ENCODE assay signal across 8 cellular contexts in genomic region chr17:74437702-74438101, GRCh38. TPM values are rescaled to one million over a fixed set of nuclear protein-coding genes. Genes with fewer than 3 reads are reported as not detected.
DNase-seq lines count a peak whose midpoint lies in the region; ATAC-seq, FAIRE-seq and TF ChIP-seq lines count a peak whose summit lies in the region.
"Had no signal": no experiment of that assay in that cellular context is flagged by ENCODE, and none has a peak within 500 bp of the region (broad histone marks: within the 10 kb centered on the region; RNA-seq: fewer than 3 reads in every experiment).

No MANE protein-coding gene starts in this region.

- H3K27me3 ChIP-seq in GM06990 (replicated peaks; ENCODE audit: control insufficient read depth, insufficient read depth, low read length) (no peaks in the 10 kb centered on the region; the same call in 1 of the 2 replicates), mammary epithelial cell (ENCODE audit: insufficient read depth, low read length) (no peaks in the 10 kb centered on the region), pancreas (no peaks in the 10 kb centered on the region), vagina (no peaks in the 10 kb centered on the region)

- WGBS in mammary epithelial cell (ENCODE audit: low coverage, missing lambda C conversion rate): 42% methylated on average over 2 of the region's 3 CpGs
- 97% methylated on average over 3 of the region's 3 CpGs for WGBS in pancreas, 2 donors

- no peaks in the 10 kb centered on the region for H4K20me1 ChIP-seq in mammary epithelial cell (ENCODE audit: insufficient read depth, low read length)

- H3K4me1 ChIP-seq in mammary epithelial cell (ENCODE audit: insufficient read depth, low read length) (peaks cover 6% of the 10 kb centered on the region), pancreas (peaks cover 31 to 42% (median 33%) of the 10 kb centered on the region in 3 donors), vagina (peaks cover 18% of the 10 kb centered on the region)

- peaks cover 18 to 55% of the 10 kb centered on the region in 2 donors for H3K27me3 Mint-ChIP-seq in effector memory CD8-positive, alpha-beta T cell

- no peak overlapping the region for H2AFZ ChIP-seq in mammary epithelial cell (ENCODE audit: low read depth, low read length)

- no peak overlapping the region for H3K4me2 ChIP-seq in mammary epithelial cell (ENCODE audit: insufficient read depth, low read depth, low read length)

- no peaks in the 10 kb centered on the region for H3K79me2 ChIP-seq in mammary epithelial cell (ENCODE audit: insufficient read depth, low read length)

- no peak overlapping the region for H3K4me3 ChIP-seq in GM06990 (replicated peaks; ENCODE audit: low read depth, low read length)
- H3K4me3 ChIP-seq in mammary epithelial cell (replicated peaks in 1 of 3; ENCODE audit: insufficient read depth in 1 of 3, low read depth in 2 of 3, low read length in 3 of 3): no peak overlapping the region
- no peak overlapping the region for H3K4me3 ChIP-seq in pancreas
- no peak overlapping the region for H3K4me3 ChIP-seq in vagina

- intact Hi-C loops in mammary epithelial cell (cut with micrococcal nuclease): no loop called here
- intact Hi-C loops in pancreas (cut with DNase I): no loop called here
- intact Hi-C loops in vagina (cut with DNase I): no loop called here

- H3K36me3 ChIP-seq in GM06990 (ENCODE audit: control insufficient read depth, insufficient read depth, low read length): no peaks in the 10 kb centered on the region
- H3K36me3 ChIP-seq in mammary epithelial cell (ENCODE audit: insufficient read depth, low read length): no peaks in the 10 kb centered on the region
- peaks cover 0 to 13% (median 8%) of the 10 kb centered on the region in 3 donors for H3K36me3 ChIP-seq in pancreas
- peaks cover 0 to 9% of the 10 kb centered on the region in 2 donors for H3K36me3 ChIP-seq in vagina

- ATAC-seq in pancreas: no peak
- ATAC-seq in effector memory CD8-positive, alpha-beta T cell (replicated peaks): no peak

- in situ Hi-C loops in mammary epithelial cell (cut with MboI; ENCODE audit: low sequenced_read_pairs in 2 of 2): no loop called here

- H3K9me3 ChIP-seq in mammary epithelial cell (replicated peaks; ENCODE audit: insufficient read depth, low read length) (peaks cover 7% of the 10 kb centered on the region), pancreas (no peaks in the 10 kb centered on the region), vagina (no peaks in the 10 kb centered on the region)

- no peak for TF ChIP-seq POLR2A in vagina (IDR thresholded peaks at IDR 0.05)

- H3K27ac ChIP-seq in mammary epithelial cell (ENCODE audit: insufficient read depth, low read depth, low read length) (no peak overlapping the region), pancreas (no peak overlapping the region), vagina (no peak overlapping the region)

- H3K36me3 Mint-ChIP-seq in effector memory CD8-positive, alpha-beta T cell (ENCODE audit: insufficient read depth): peaks cover 12% of the 10 kb centered on the region

- H3K9me3 Mint-ChIP-seq in effector memory CD8-positive, alpha-beta T cell: peaks cover 0 to 5% of the 10 kb centered on the region in 2 donors

- DNase-seq in GM06990 (ENCODE audit: extremely low read depth, insufficient read length) (no peak), Kasumi-1 (lab: John Stamatoyannopoulos, UW) (peak; percentile 67 to 75), mammary epithelial cell (no peak), pancreas (no peak), vagina (ENCODE audit: extremely low spot score in 2 of 2) (no peak), NCI-H2029 treated with DMSO at 0.1 percent for 48 hours (lab: John Stamatoyannopoulos, UW) (no peak)
- DNase-seq in effector memory CD8-positive, alpha-beta T cell: no peak
- DNase-seq: NCI-H1048 had no signal

- no peak overlapping the region for H3K27ac Mint-ChIP-seq in effector memory CD8-positive, alpha-beta T cell

- CTCF ChIA-PET in mammary epithelial cell (lab: Charles Lee; ENCODE audit: low non-redundant PET): no interaction called here

- no peak overlapping the region for H3K9ac ChIP-seq in mammary epithelial cell (ENCODE audit: insufficient read depth, low read length)

- dilution Hi-C loops in mammary epithelial cell (cut with HindIII; ENCODE audit: low sequenced_read_pairs): no loop called here

- peaks cover 0 to 11% of the 10 kb centered on the region in 2 donors for H3K4me1 Mint-ChIP-seq in effector memory CD8-positive, alpha-beta T cell (ENCODE audit: low read depth in 2 of 2)

- BruUV-seq in mammary epithelial cell (replicated peaks; lab: Mats Ljungman, UMichigan): no TSS peak

- peak; percentile 70 for TF ChIP-seq CTCF in GM06990 (IDR thresholded peaks at IDR 0.05; ENCODE audit: insufficient read depth, low read length, poor library complexity, severe bottlenecking)
- TF ChIP-seq CTCF in mammary epithelial cell (conservative IDR thresholded peaks at IDR 0.05 in 1 of 2, IDR thresholded peaks at IDR 0.05 in 1 of 2; ENCODE audit: extremely low read depth in 1 of 2, insufficient read depth in 1 of 2, low read depth in 1 of 2, low read length in 2 of 2): peak; percentile 61 to 91
- TF ChIP-seq CTCF in pancreas (IDR thresholded peaks at IDR 0.05): peak in 3 of 4 donors; percentile 14 to 41 (median 39)
- peak in 1 of 3 experiments; percentile 29 for TF ChIP-seq CTCF in vagina (IDR thresholded peaks at IDR 0.05)

- no peak for FAIRE-seq in pancreas (lab: Jason Lieb, UNC)

- H3K4me3 Mint-ChIP-seq in effector memory CD8-positive, alpha-beta T cell: no peak overlapping the region

RNA-seq across cellular contexts. Expression of gene GPRC5C, which starts 5.8 kb away (rescaled TPM):
- total RNA-seq in mammary epithelial cell: 10 to 100 TPM; 10.5 to 35.0 TPM
- polyA plus RNA-seq in mammary epithelial cell: 9.2 TPM
- 8.0 TPM for polyA minus RNA-seq in mammary epithelial cell
- total RNA-seq in pancreas: 100 to 1,000 TPM in 1 of 6 donors, 10 to 100 TPM in 5; 38.2 to 106 (median 49.9) TPM
- 10 to 100 TPM; 40.4 to 68.0 TPM for polyA plus RNA-seq in pancreas
- 27.5 TPM for total RNA-seq in vagina

RNA-seq across cellular contexts. Expression of gene CD300A, which starts 28.7 kb away (rescaled TPM):
- total RNA-seq in mammary epithelial cell: not detected
- polyA plus RNA-seq in mammary epithelial cell: not detected
- not detected for polyA minus RNA-seq in mammary epithelial cell
- 1 to 10 TPM in 3 of 6 donors, under 1 TPM in 3; 0.37 to 5.1 (median 0.92) TPM for total RNA-seq in pancreas
- 1 to 10 TPM; 1.3 to 2.0 TPM for polyA plus RNA-seq in pancreas
- 4.2 TPM for total RNA-seq in vagina

Comparison
In these comparisons a context has a peak if more than half of its experiments do, and no peak if none do; other contexts are left out.
1. DNase-seq: peak in Kasumi-1 (2 of 2); none in GM06990 (single experiment), mammary epithelial cell (single experiment), pancreas (0 of 6), vagina (0 of 2), NCI-H2029 treated with DMSO at 0.1 percent for 48 hours (single experiment) and effector memory CD8-positive, alpha-beta T cell (0 of 3).